Comparison of ENCODE assay signal across 9 cellular contexts in genomic region chr15:54082836-54083492, GRCh38.
DNase-seq lines count a peak whose midpoint lies in the region; ATAC-seq and TF ChIP-seq lines count a peak whose summit lies in the region.
"Had no signal": no experiment of that assay in that cellular context is flagged by ENCODE, and none has a peak within 500 bp of the region (broad histone marks: within the 10 kb centered on the region; RNA-seq: fewer than 3 reads in every experiment).

No MANE protein-coding gene starts in this region.

- peak; percentile 59 for TF ChIP-seq CTCF in astrocyte of the spinal cord (IDR thresholded peaks at IDR 0.05; ENCODE audit: low read depth, low read length)

- no peak overlapping the region for H3K4me3 ChIP-seq in astrocyte of the spinal cord (ENCODE audit: low read depth, low read length)

- in situ Hi-C loops in astrocyte of the spinal cord (cut with HindIII; ENCODE audit: low sequenced_read_pairs), result no loop called here

- peak; percentile 62 for ATAC-seq in HG03354 (IDR thresholded peaks at IDR 0.05; ENCODE audit: poor library complexity, severe bottlenecking, unreplicated experiment)

- DNase-seq in NCI-H2171 treated with DMSO at 0.1 percent for 48 hours (lab: John Stamatoyannopoulos, UW), result peak; percentile 2
- DNase-seq in NCI-H2171 (lab: John Stamatoyannopoulos, UW), result no peak
- DNase-seq in astrocyte of the spinal cord (ENCODE audit: low read depth, low spot score), result no peak
- DNase-seq in mucosa of gallbladder (ENCODE audit: low spot score), result peak; percentile 13
- DNase-seq in effector CD4-positive, alpha-beta T cell, result no peak
- DNase-seq in SHP77 (lab: John Stamatoyannopoulos, UW), result no peak
- DNase-seq in activated T-cell treated with anti-CD3 and anti-CD28 coated beads, Interleukin-2, amount 50 U/mL, for 1 hour, result no peak
- DNase-seq: activated B cell treated with CpG ODN at 0.5 μM for 24 hours had no signal

Comparison
In these comparisons a context has a peak if more than half of its experiments do, and no peak if none do; other contexts are left out.
1. DNase-seq: peak in NCI-H2171 treated with DMSO at 0.1 percent for 48 hours (single experiment) and mucosa of gallbladder (single experiment); none in NCI-H2171 (single experiment), astrocyte of the spinal cord (single experiment), effector CD4-positive, alpha-beta T cell (single experiment), SHP77 (0 of 2) and activated T-cell treated with anti-CD3 and anti-CD28 coated beads, Interleukin-2, amount 50 U/mL, for 1 hour (single experiment).